10 cellular contexts compared by ENCODE assay signal in genomic region chr7:18530224-18531179, GRCh38. TPM values are rescaled to one million over a fixed set of nuclear protein-coding genes. Genes with fewer than 3 reads are reported as not detected.
DNase-seq lines count a peak whose midpoint lies in the region; ATAC-seq and TF ChIP-seq lines count a peak whose summit lies in the region.
"Had no signal": no experiment of that assay in that cellular context is flagged by ENCODE, and none has a peak within 500 bp of the region (broad histone marks: within the 10 kb centered on the region; RNA-seq: fewer than 3 reads in every experiment).

No MANE protein-coding gene starts in this region.

- DNase-seq in NAMALWA (ENCODE audit: low spot score) (peak; percentile 76), hepatic stellate cell (ENCODE audit: low spot score) (no peak), adrenal gland (no peak), GM03348 (ENCODE audit: low spot score) (no peak)
- DNase-seq: NCI-H748 treated with DMSO at 0.1 percent for 48 hours had no signal

- ATAC-seq in GM19324 (IDR thresholded peaks at IDR 0.05; ENCODE audit: low FRiP score, unreplicated experiment) (peak; percentile 58), HG02852 (IDR thresholded peaks at IDR 0.05; ENCODE audit: unreplicated experiment) (peak; percentile 78)

- H3K27ac ChIP-seq in urinary bladder (ENCODE audit: low read depth) (peak overlapping the region; percentile 5), adrenal gland (no peak overlapping the region)
- H3K27ac ChIP-seq: KMS-11, parathyroid adenoma had no signal

- no peaks in the 10 kb centered on the region for H3K4me1 ChIP-seq in urinary bladder (ENCODE audit: insufficient read depth)
- H3K4me1 ChIP-seq in adrenal gland (replicated peaks in 1 of 2) = no peaks in the 10 kb centered on the region
- H3K4me1 ChIP-seq: parathyroid adenoma had no signal

- no peak overlapping the region for H3K4me3 ChIP-seq in urinary bladder (ENCODE audit: low read depth, low read length)
- H3K4me3 ChIP-seq in adrenal gland = no peak overlapping the region

- no peaks in the 10 kb centered on the region for H3K27me3 ChIP-seq in adrenal gland

- no peak for TF ChIP-seq POLR2A in adrenal gland (IDR thresholded peaks at IDR 0.05)

- whole genome bisulfite sequencing in urinary bladder = 86% methylated on average over 5 of the region's 5 CpGs
- 80 to 90% (median 89%) methylated on average over 5 of the region's 5 CpGs for WGBS in adrenal gland, 4 donors

- no peaks in the 10 kb centered on the region for H3K36me3 ChIP-seq in urinary bladder (ENCODE audit: insufficient read depth)
- H3K36me3 ChIP-seq in adrenal gland (replicated peaks in 1 of 2) = no peaks in the 10 kb centered on the region

- peaks cover 0 to 4% (median 0%) of the 10 kb centered on the region in 3 donors for H3K9me3 ChIP-seq in adrenal gland (replicated peaks in 1 of 3)

- no peak for TF ChIP-seq CTCF in adrenal gland (IDR thresholded peaks at IDR 0.05)

- intact Hi-C loops in adrenal gland (cut with DNase I) = no loop called here

RNA-seq across cellular contexts. Expression of gene HDAC9, which starts 35.0 kb away (rescaled TPM):
- 61.6 TPM for total RNA-seq in urinary bladder
- polyA plus RNA-seq in urinary bladder = 3.3 TPM
- 10 to 100 TPM in 3 of 8 donors, 1 to 10 TPM in 5; 2.6 to 23.1 (median 6.1) TPM for total RNA-seq in adrenal gland
- 1 to 10 TPM; 2.7 to 8.1 (median 7.7) TPM for polyA plus RNA-seq in adrenal gland
